In genomic region chr6:19921821-19922220, GRCh38 we compare ENCODE assay signal across 27 cellular contexts.
DNase-seq lines count a peak whose midpoint lies in the region; TF ChIP-seq lines count a peak whose summit lies in the region.
"Had no signal": no experiment of that assay in that cellular context is flagged by ENCODE, and none has a peak within 500 bp of the region (broad histone marks: within the 10 kb centered on the region; RNA-seq: fewer than 3 reads in every experiment).

No MANE protein-coding gene starts in this region.

- H3K27ac Mint-ChIP-seq in activated CD4-positive, alpha-beta T cell treated with anti-CD3 and anti-CD28 coated beads, Interleukin-2, amount 10 ng/mL, durations not matched to agents 24 days and 14 days: no peak overlapping the region
- H3K27ac Mint-ChIP-seq: CD8-positive, alpha-beta T cell had no signal

- no peak for TF ChIP-seq EP300 in stomach (IDR thresholded peaks at IDR 0.05)

- no peak overlapping the region for H3K4me3 Mint-ChIP-seq in activated CD4-positive, alpha-beta T cell treated with anti-CD3 and anti-CD28 coated beads, Interleukin-2, amount 10 ng/mL, durations not matched to agents 24 days and 14 days
- H3K4me3 Mint-ChIP-seq: CD8-positive, alpha-beta T cell had no signal

- no peak overlapping the region for H3K27ac ChIP-seq in stomach
- H3K27ac ChIP-seq: 22Rv1, HL-60, SK-N-MC had no signal

- no peaks in the 10 kb centered on the region for H3K27me3 ChIP-seq in stomach

- DNase-seq in NCI-H748 (lab: John Stamatoyannopoulos, UW; ENCODE audit: unreplicated experiment): peak; percentile 20
- DNase-seq in NCI-H748 treated with DMSO at 0.1 percent for 48 hours (lab: John Stamatoyannopoulos, UW): no peak
- DNase-seq in NCI-H1930 (lab: John Stamatoyannopoulos, UW): peak; percentile 15 to 31
- peak; percentile 3 for DNase-seq in astrocyte of the hippocampus (ENCODE audit: low read depth, low spot score)
- DNase-seq in NCI-H446 (lab: John Stamatoyannopoulos, UW): no peak
- DNase-seq in activated CD4-positive, alpha-beta T cell treated with anti-CD3 and anti-CD28 coated beads, Interleukin-2, amount 10 ng/mL, durations not matched to agents 24 days and 14 days: no peak
- DNase-seq in AG08396 (ENCODE audit: low spot score): no peak
- DNase-seq in stomach: no peak
- DNase-seq: AML-193; C1 segment of cervical spinal cord; Calu3; CD8-positive, alpha-beta T cell; DMS53; GF-D8; KBM-7; NCI-H1092; NCI-H1436; NCI-H187 treated with DMSO at 0.1 percent for 48 hours; NCI-H2227 treated with DMSO at 0.1 percent for 48 hours; NCI-H510A treated with DMSO at 0.1 percent for 48 hours; PC-3; RPMI8226; SHP77 treated with DMSO at 0.1 percent for 48 hours had no signal

- no peaks in the 10 kb centered on the region for H3K36me3 Mint-ChIP-seq in activated CD4-positive, alpha-beta T cell treated with anti-CD3 and anti-CD28 coated beads, Interleukin-2, amount 10 ng/mL, durations not matched to agents 24 days and 14 days (ENCODE audit: low read depth)
- H3K36me3 Mint-ChIP-seq: CD8-positive, alpha-beta T cell had no signal

- intact Hi-C loops in activated CD4-positive, alpha-beta T cell treated with anti-CD3 and anti-CD28 coated beads, Interleukin-2, amount 10 ng/mL, durations not matched to agents 24 days and 14 days (cut with micrococcal nuclease): no loop called here
- intact Hi-C loops in stomach (cut with DNase I; ENCODE audit: low total_unique reads): no loop called here

- WGBS in stomach, 5 donors: 36 to 53% (median 47%) methylated on average over 9 of the region's 9 CpGs

- H3K9me3 Mint-ChIP-seq in activated CD4-positive, alpha-beta T cell treated with anti-CD3 and anti-CD28 coated beads, Interleukin-2, amount 10 ng/mL, durations not matched to agents 24 days and 14 days: peaks cover 10% of the 10 kb centered on the region

- peaks cover 0 to 17% (median 8%) of the 10 kb centered on the region in 4 donors for H3K9me3 ChIP-seq in stomach
- H3K9me3 ChIP-seq: HAP-1 had no signal

- no peaks in the 10 kb centered on the region for H3K27me3 Mint-ChIP-seq in activated CD4-positive, alpha-beta T cell treated with anti-CD3 and anti-CD28 coated beads, Interleukin-2, amount 10 ng/mL, durations not matched to agents 24 days and 14 days

- no peaks in the 10 kb centered on the region for H3K4me1 ChIP-seq in stomach
- H3K4me1 ChIP-seq: HAP-1 had no signal

- H3K4me3 ChIP-seq in stomach: no peak overlapping the region
- H3K4me3 ChIP-seq: HAP-1, SK-N-MC had no signal

- no peak for TF ChIP-seq CTCF in stomach (IDR thresholded peaks at IDR 0.05)

- no peak for TF ChIP-seq POLR2A in stomach (IDR thresholded peaks at IDR 0.05)

- no peaks in the 10 kb centered on the region for H3K4me1 Mint-ChIP-seq in activated CD4-positive, alpha-beta T cell treated with anti-CD3 and anti-CD28 coated beads, Interleukin-2, amount 10 ng/mL, durations not matched to agents 24 days and 14 days

- H3K36me3 ChIP-seq in stomach: no peaks in the 10 kb centered on the region
- H3K36me3 ChIP-seq: HAP-1 had no signal

Comparison
In these comparisons a context has a peak if more than half of its experiments do, and no peak if none do; other contexts are left out.
1. DNase-seq: peak in NCI-H748 (single experiment), NCI-H1930 (2 of 2) and astrocyte of the hippocampus (single experiment); none in NCI-H748 treated with DMSO at 0.1 percent for 48 hours (single experiment), NCI-H446 (0 of 2), activated CD4-positive, alpha-beta T cell treated with anti-CD3 and anti-CD28 coated beads, Interleukin-2, amount 10 ng/mL, durations not matched to agents 24 days and 14 days (single experiment), AG08396 (single experiment) and stomach (single experiment).